In genomic region chr12:80988986-80989385, GRCh38 we compare ENCODE assay signal across 16 cellular contexts. TPM values are rescaled to one million over a fixed set of nuclear protein-coding genes. Genes with fewer than 3 reads are reported as not detected.
DNase-seq lines count a peak whose midpoint lies in the region; FAIRE-seq and TF ChIP-seq lines count a peak whose summit lies in the region.
"Had no signal": no experiment of that assay in that cellular context is flagged by ENCODE, and none has a peak within 500 bp of the region (broad histone marks: within the 10 kb centered on the region; RNA-seq: fewer than 3 reads in every experiment).

No MANE protein-coding gene starts in this region.

- H3K9me3 ChIP-seq in neuronal stem cell (replicated peaks in 1 of 2; ENCODE audit: control insufficient read depth in 2 of 2, insufficient read depth in 1 of 2, low read depth in 1 of 2, low read length in 2 of 2) = no peaks in the 10 kb centered on the region
- no peaks in the 10 kb centered on the region for H3K9me3 ChIP-seq in esophagus muscularis mucosa
- H3K9me3 ChIP-seq in kidney (ENCODE audit: control insufficient read depth in 1 of 2, low read length in 2 of 2) = no peaks in the 10 kb centered on the region

- no peak overlapping the region for H3K23ac ChIP-seq in neuronal stem cell (ENCODE audit: low read depth, low read length, poor library complexity)

- DNase-seq in GM12892 (ENCODE audit: insufficient read length) (no peak), amniotic epithelial cell (ENCODE audit: low read depth) (peak; percentile 33), fibroblast of pulmonary artery (ENCODE audit: low read depth) (peak; percentile 7), neuronal stem cell (ENCODE audit: low spot score) (no peak), esophagus muscularis mucosa (ENCODE audit: extremely low spot score) (no peak), NCI-H526 (lab: John Stamatoyannopoulos, UW) (no peak), kidney (no peak)
- no peak for DNase-seq in stimulated activated CD4-positive, alpha-beta T cell treated with anti-CD3 and anti-CD28 coated beads, Interleukin-2, amount 100 ng/mL, for 48 hours
- DNase-seq: DMS153, NCI-H1436 treated with DMSO at 0.1 percent for 48 hours, NCI-H2081 treated with DMSO at 0.1 percent for 48 hours, NCI-H524 treated with DMSO at 0.1 percent for 48 hours had no signal

- H2BK5ac ChIP-seq in neuronal stem cell (ENCODE audit: low read length) = no peak overlapping the region

- peak overlapping the region; percentile 57 for H2AFZ ChIP-seq in neuronal stem cell (ENCODE audit: low read length)

- no peak overlapping the region for H2BK15ac ChIP-seq in neuronal stem cell (ENCODE audit: low read length)

- FAIRE-seq in GM12892 (lab: Jason Lieb, UNC) (peak; percentile 5), kidney (lab: Jason Lieb, UNC) (no peak)
- FAIRE-seq: A204.1, HTR-8/SVneo had no signal

- no peak overlapping the region for H3K18ac ChIP-seq in neuronal stem cell (ENCODE audit: low read length)

- H3K79me1 ChIP-seq in neuronal stem cell (ENCODE audit: low read depth, low read length) = no peaks in the 10 kb centered on the region

- H3K14ac ChIP-seq in neuronal stem cell (ENCODE audit: low read length) = no peak overlapping the region

- H4K8ac ChIP-seq in neuronal stem cell (ENCODE audit: low read depth, low read length) = no peak overlapping the region

- H3K4me3 ChIP-seq in fibroblast of pulmonary artery (replicated peaks; ENCODE audit: low read depth, low read length) (no peak overlapping the region), neuronal stem cell (ENCODE audit: low read length in 2 of 2) (no peak overlapping the region), esophagus muscularis mucosa (no peak overlapping the region), kidney (ENCODE audit: low read length in 2 of 2) (no peak overlapping the region)

- no peak overlapping the region for H4K91ac ChIP-seq in neuronal stem cell (ENCODE audit: low read depth, low read length, poor library complexity)

- no peaks in the 10 kb centered on the region for H3K27me3 ChIP-seq in neuronal stem cell (ENCODE audit: control insufficient read depth in 3 of 3, insufficient read depth in 3 of 3, low read depth in 1 of 3, low read length in 3 of 3)
- no peaks in the 10 kb centered on the region for H3K27me3 ChIP-seq in esophagus muscularis mucosa

- H3K4ac ChIP-seq in neuronal stem cell (ENCODE audit: low read length) = no peak overlapping the region

- no peak overlapping the region for H2BK12ac ChIP-seq in neuronal stem cell (ENCODE audit: low read length)

- H2AK5ac ChIP-seq in neuronal stem cell (ENCODE audit: low read depth, low read length) = no peak overlapping the region

- no peaks in the 10 kb centered on the region for H3K4me1 ChIP-seq in neuronal stem cell (ENCODE audit: control insufficient read depth in 2 of 2, insufficient read depth in 1 of 2, low read depth in 1 of 2, low read length in 2 of 2)
- H3K4me1 ChIP-seq in esophagus muscularis mucosa = no peaks in the 10 kb centered on the region
- H3K4me1 ChIP-seq in kidney (ENCODE audit: control insufficient read depth in 1 of 2, insufficient read depth in 1 of 2, low read depth in 1 of 2, low read length in 2 of 2) = no peaks in the 10 kb centered on the region

- H3K36me3 ChIP-seq in neuronal stem cell (replicated peaks in 1 of 2; ENCODE audit: control insufficient read depth in 2 of 2, insufficient read depth in 2 of 2, low read length in 2 of 2) (no peaks in the 10 kb centered on the region), esophagus muscularis mucosa (no peaks in the 10 kb centered on the region), kidney (ENCODE audit: control insufficient read depth in 1 of 2, insufficient read depth in 2 of 2, low read length in 2 of 2) (no peaks in the 10 kb centered on the region)

- H2BK120ac ChIP-seq in neuronal stem cell (ENCODE audit: low read depth, low read length) = no peak overlapping the region

- no peak for TF ChIP-seq POLR2A in GM12892 (IDR thresholded peaks at IDR 0.05; ENCODE audit: low read depth, low read length)
- no peak for TF ChIP-seq POLR2A in esophagus muscularis mucosa (IDR thresholded peaks at IDR 0.05; ENCODE audit: low read depth)

- no peak overlapping the region for H3K27ac ChIP-seq in neuronal stem cell (replicated peaks; ENCODE audit: low read length)
- no peak overlapping the region for H3K27ac ChIP-seq in esophagus muscularis mucosa (replicated peaks in 1 of 4)
- H3K27ac ChIP-seq in kidney (ENCODE audit: low read depth in 2 of 2, low read length in 2 of 2) = no peak overlapping the region
- H3K27ac ChIP-seq: C4-2B, RWPE1 had no signal

- no peak for TF ChIP-seq EP300 in esophagus muscularis mucosa (IDR thresholded peaks at IDR 0.05)

- TF ChIP-seq CTCF in fibroblast of pulmonary artery (IDR thresholded peaks at IDR 0.05; ENCODE audit: low read length, missing control alignments) (no peak), esophagus muscularis mucosa (IDR thresholded peaks at IDR 0.05) (no peak), kidney (IDR thresholded peaks at IDR 0.05; ENCODE audit: borderline replicate concordance, extremely low read depth, insufficient read depth) (no peak)

- intact Hi-C loops in esophagus muscularis mucosa (cut with DNase I) (no loop called here), kidney (cut with DNase I) (no loop called here)

- no CpG with 5 or more reads among the region's 3 CpGs for WGBS in neuronal stem cell (ENCODE audit: extremely low coverage in 2 of 2, insufficient read length in 2 of 2, insufficient replicate concordance in 1 of 2), 2 donors
- 66% methylated on average over 3 of the region's 3 CpGs for WGBS in esophagus muscularis mucosa

- no peak overlapping the region for H3K9ac ChIP-seq in neuronal stem cell (ENCODE audit: low read depth, low read length, poor library complexity)
- no peak overlapping the region for H3K9ac ChIP-seq in kidney (ENCODE audit: low read length in 2 of 2)

- H3K4me2 ChIP-seq in neuronal stem cell (ENCODE audit: insufficient read depth, low read length, poor library complexity, severe bottlenecking) = no peak overlapping the region

RNA-seq across cellular contexts. Expression of gene LIN7A, which starts 51.3 kb away (rescaled TPM):
- 3.5 TPM for polyA plus RNA-seq in GM12892 (2012; ENCODE audit: missing spikeins)
- polyA plus RNA-seq in neuronal stem cell (2013, experiment 1 of 2) = 3.9 TPM
- 3.8 TPM for polyA plus RNA-seq in neuronal stem cell (2013, experiment 2 of 2)
- total RNA-seq in esophagus muscularis mucosa (1 to 10 TPM; 5.3 to 9.3 (median 5.6) TPM), kidney (9.7 TPM)
- polyA plus RNA-seq in kidney (ENCODE audit: insufficient read depth, low read depth, low replicate concordance) = 9.9 TPM

Comparison
In these comparisons a context has a peak if more than half of its experiments do, and no peak if none do; other contexts are left out.
1. DNase-seq: peak in amniotic epithelial cell (single experiment) and fibroblast of pulmonary artery (single experiment); none in GM12892 (single experiment), neuronal stem cell (single experiment), stimulated activated CD4-positive, alpha-beta T cell treated with anti-CD3 and anti-CD28 coated beads, Interleukin-2, amount 100 ng/mL, for 48 hours (0 of 2), esophagus muscularis mucosa (single experiment), NCI-H526 (0 of 2) and kidney (single experiment).